Comparison of ENCODE assay signal across 35 cellular contexts in genomic region chr7:12491526-12491925, GRCh38.
A peak's percentile ranks its signal among the peaks of the same experiment; 100 is the strongest.
DNase-seq lines count a peak whose midpoint lies in the region; ATAC-seq, FAIRE-seq and TF ChIP-seq lines count a peak whose summit lies in the region.
"Had no signal": no experiment of that assay in that cellular context is flagged by ENCODE, and none has a peak within 500 bp of the region (broad histone marks: within the 10 kb centered on the region; RNA-seq: fewer than 3 reads in every experiment).

No MANE protein-coding gene starts in this region.

- DNase-seq in GM23338 (ENCODE audit: low spot score) (no peak), H54 (ENCODE audit: insufficient read length, low spot score) (no peak), PC-3 (peak; percentile 67), sigmoid colon (no peak)
- DNase-seq in stimulated activated effector memory CD8-positive, alpha-beta T cell treated with anti-CD3 and anti-CD28 coated beads, Interleukin-12 subunit alpha, Interleukin-12 subunit beta, amount 100 ng/mL, for 72 hours (ENCODE audit: low spot score in 2 of 2), result no peak
- DNase-seq: 8988T; ACHN; AML-193; BE2C; C1 segment of cervical spinal cord; Caco-2; Calu3; CD4-positive, alpha-beta memory T cell; CD4-positive, alpha-beta T cell; CD4-positive, CD25-positive, alpha-beta regulatory T cell; CD8-positive, alpha-beta memory T cell; CD8-positive, alpha-beta T cell; COR-L47; DMS 273 treated with DMSO at 0.1 percent for 48 hours; DMS153; DMS53; DMS79; DMS79 treated with DMSO at 0.1 percent for 48 hours; DND-41; EL had no signal

- H3K27ac ChIP-seq in GM23338 (ENCODE audit: low read depth) (no peak overlapping the region), PC-3 (ENCODE audit: low read length) (peak overlapping the region; percentile 24; the same call in 1 of the 2 replicates), sigmoid colon (no peak overlapping the region)
- H3K27ac ChIP-seq: 22Rv1; A549; BLaER1; BLaER1 treated with 17β-estradiol and CSF1 and Interleukin-3, amounts not matched to agents 10 nM and 100 nM; C4-2B had no signal

- H4K20me1 ChIP-seq in GM23338 (replicated peaks; ENCODE audit: insufficient read depth) (no peaks in the 10 kb centered on the region), PC-3 (ENCODE audit: low read length) (no peaks in the 10 kb centered on the region)
- H4K20me1 ChIP-seq: BLaER1; BLaER1 treated with 17β-estradiol and CSF1 and Interleukin-3, amounts not matched to agents 10 nM and 100 nM had no signal

- peak overlapping the region; percentile 61 for H3K27ac Mint-ChIP-seq in GM23338
- no peak overlapping the region for H3K27ac Mint-ChIP-seq in stimulated activated effector memory CD8-positive, alpha-beta T cell treated with anti-CD3 and anti-CD28 coated beads, Interleukin-12 subunit alpha, Interleukin-12 subunit beta, amount 100 ng/mL, for 72 hours
- H3K27ac Mint-ChIP-seq: B cell; CD4-positive, alpha-beta memory T cell; CD4-positive, alpha-beta T cell; CD4-positive, CD25-positive, alpha-beta regulatory T cell; CD8-positive, alpha-beta memory T cell; CD8-positive, alpha-beta T cell had no signal

- CTCF ChIA-PET in PC-3 (lab: Charles Lee), result interaction anchor here (2.2 kb wide), 1 partner anchor 33 kb away, joined by 73 read pairs; no protein-coding TSS in a partner anchor

- H3K4me1 Mint-ChIP-seq in GM23338, result peaks cover 15% of the 10 kb centered on the region
- no peaks in the 10 kb centered on the region for H3K4me1 Mint-ChIP-seq in stimulated activated effector memory CD8-positive, alpha-beta T cell treated with anti-CD3 and anti-CD28 coated beads, Interleukin-12 subunit alpha, Interleukin-12 subunit beta, amount 100 ng/mL, for 72 hours
- H3K4me1 Mint-ChIP-seq: B cell; CD14-positive monocyte; CD4-positive, CD25-positive, alpha-beta regulatory T cell had no signal

- peak; percentile 6 for FAIRE-seq in H54 (lab: Jason Lieb, UNC)
- FAIRE-seq: A204.1, A549, D721Med had no signal

- H3K36me3 ChIP-seq in GM23338 (ENCODE audit: insufficient read depth) (no peaks in the 10 kb centered on the region), PC-3 (ENCODE audit: low read depth, low read length) (no peaks in the 10 kb centered on the region), sigmoid colon (no peaks in the 10 kb centered on the region)
- H3K36me3 ChIP-seq: BE2C; BLaER1; BLaER1 treated with 17β-estradiol and CSF1 and Interleukin-3, amounts not matched to agents 10 nM and 100 nM had no signal

- H3K27me3 ChIP-seq in GM23338 (ENCODE audit: insufficient read depth), result no peaks in the 10 kb centered on the region
- no peaks in the 10 kb centered on the region for H3K27me3 ChIP-seq in PC-3 (ENCODE audit: low read length)
- H3K27me3 ChIP-seq in sigmoid colon, result no peaks in the 10 kb centered on the region
- H3K27me3 ChIP-seq: BLaER1; BLaER1 treated with 17β-estradiol and CSF1 and Interleukin-3, amounts not matched to agents 10 nM and 100 nM had no signal

- no peak for TF ChIP-seq EP300 in sigmoid colon (IDR thresholded peaks at IDR 0.05)

- no peaks in the 10 kb centered on the region for H3K9me3 Mint-ChIP-seq in GM23338
- H3K9me3 Mint-ChIP-seq in stimulated activated effector memory CD8-positive, alpha-beta T cell treated with anti-CD3 and anti-CD28 coated beads, Interleukin-12 subunit alpha, Interleukin-12 subunit beta, amount 100 ng/mL, for 72 hours, result no peaks in the 10 kb centered on the region
- H3K9me3 Mint-ChIP-seq: CD14-positive monocyte; CD4-positive, alpha-beta memory T cell; CD4-positive, alpha-beta T cell; CD4-positive, CD25-positive, alpha-beta regulatory T cell; CD8-positive, alpha-beta memory T cell; CD8-positive, alpha-beta T cell had no signal

- H3K4me1 ChIP-seq in GM23338 (ENCODE audit: insufficient read depth) (peaks cover 10% of the 10 kb centered on the region; the same call in 1 of the 2 replicates), PC-3 (ENCODE audit: insufficient read depth, low read length) (peaks cover 41% of the 10 kb centered on the region), sigmoid colon (no peaks in the 10 kb centered on the region)
- H3K4me1 ChIP-seq: A549, BE2C, BLaER1, Caco-2 had no signal

- POLR2A ChIA-PET in PC-3 (lab: Charles Lee; ENCODE audit: unreplicated experiment), result no interaction called here

- no peak for ATAC-seq in GM23338
- peak; percentile 66 for ATAC-seq in PC-3
- ATAC-seq in stimulated activated effector memory CD8-positive, alpha-beta T cell treated with anti-CD3 and anti-CD28 coated beads, Interleukin-12 subunit alpha, Interleukin-12 subunit beta, amount 100 ng/mL, for 72 hours, result no peak
- no peak for ATAC-seq in GM19035 (IDR thresholded peaks at IDR 0.05; ENCODE audit: unreplicated experiment)
- ATAC-seq: A549; CD8-positive, alpha-beta T cell had no signal

- H2AFZ ChIP-seq in GM23338, result no peak overlapping the region; the same call in 1 of the 2 replicates
- no peak overlapping the region for H2AFZ ChIP-seq in PC-3 (ENCODE audit: low read length)

- H3K4me2 ChIP-seq in GM23338 (no peak overlapping the region), PC-3 (ENCODE audit: low read length) (peak overlapping the region; percentile 16)
- H3K4me2 ChIP-seq: A549; BLaER1; BLaER1 treated with 17β-estradiol and CSF1 and Interleukin-3, amounts not matched to agents 10 nM and 100 nM had no signal

- no peaks in the 10 kb centered on the region for H3K9me2 ChIP-seq in GM23338 (ENCODE audit: insufficient read depth)
- H3K9me2 ChIP-seq in PC-3 (replicated peaks; ENCODE audit: low read length), result no peaks in the 10 kb centered on the region

- H3K79me2 ChIP-seq in GM23338 (replicated peaks; ENCODE audit: insufficient read depth) (no peaks in the 10 kb centered on the region), PC-3 (ENCODE audit: low read length) (no peaks in the 10 kb centered on the region)

- no peaks in the 10 kb centered on the region for H3K9me3 ChIP-seq in PC-3 (ENCODE audit: low read length)
- no peaks in the 10 kb centered on the region for H3K9me3 ChIP-seq in sigmoid colon
- H3K9me3 ChIP-seq: A549; BE2C; BLaER1; BLaER1 treated with 17β-estradiol and CSF1 and Interleukin-3, amounts not matched to agents 10 nM and 100 nM; Caco-2 had no signal

- H3K9ac ChIP-seq in PC-3 (ENCODE audit: low read length), result no peak overlapping the region
- H3K9ac ChIP-seq: BLaER1; BLaER1 treated with 17β-estradiol and CSF1 and Interleukin-3, amounts not matched to agents 10 nM and 100 nM had no signal

- H3K36me3 Mint-ChIP-seq in GM23338 (ENCODE audit: low read depth), result no peaks in the 10 kb centered on the region
- no peaks in the 10 kb centered on the region for H3K36me3 Mint-ChIP-seq in stimulated activated effector memory CD8-positive, alpha-beta T cell treated with anti-CD3 and anti-CD28 coated beads, Interleukin-12 subunit alpha, Interleukin-12 subunit beta, amount 100 ng/mL, for 72 hours
- H3K36me3 Mint-ChIP-seq: CD14-positive monocyte; CD4-positive, alpha-beta memory T cell; CD4-positive, CD25-positive, alpha-beta regulatory T cell; CD8-positive, alpha-beta memory T cell; CD8-positive, alpha-beta T cell had no signal

- intact Hi-C loops in PC-3 (cut with micrococcal nuclease), result loop anchor here (1.0 to 10.0 kb wide), 4 partner anchors 54 to 1117 kb away; no protein-coding TSS in a partner anchor
- intact Hi-C loops in sigmoid colon (cut with DNase I), result loop anchor here (10.0 kb wide), 2 partner anchors 427 to 1067 kb away; no protein-coding TSS in a partner anchor

- no peak for TF ChIP-seq CTCF in GM23338 (conservative IDR thresholded peaks at IDR 0.05; ENCODE audit: low read depth in 2 of 2)
- no peak for TF ChIP-seq CTCF in PC-3 (conservative IDR thresholded peaks at IDR 0.05; ENCODE audit: low read depth, low read length)
- TF ChIP-seq CTCF in sigmoid colon (IDR thresholded peaks at IDR 0.05), result no peak

- H3F3A ChIP-seq in GM23338 (replicated peaks; ENCODE audit: low read depth) (no peaks in the 10 kb centered on the region), PC-3 (ENCODE audit: low read length, unreplicated experiment) (no peaks in the 10 kb centered on the region)

- H3K4me3 Mint-ChIP-seq in GM23338, result no peak overlapping the region
- no peak overlapping the region for H3K4me3 Mint-ChIP-seq in stimulated activated effector memory CD8-positive, alpha-beta T cell treated with anti-CD3 and anti-CD28 coated beads, Interleukin-12 subunit alpha, Interleukin-12 subunit beta, amount 100 ng/mL, for 72 hours
- H3K4me3 Mint-ChIP-seq: B cell; CD14-positive monocyte; CD4-positive, alpha-beta memory T cell; CD4-positive, alpha-beta T cell; CD4-positive, CD25-positive, alpha-beta regulatory T cell; CD8-positive, alpha-beta memory T cell; CD8-positive, alpha-beta T cell had no signal

- WGBS in sigmoid colon, 2 donors, result 93 to 94% methylated on average over 3 of the region's 3 CpGs

- BruUV-seq in PC-3 (replicated peaks; lab: Mats Ljungman, UMichigan), result no TSS peak

- no peak overlapping the region for H3K4me3 ChIP-seq in GM23338
- no peak overlapping the region for H3K4me3 ChIP-seq in PC-3 (ENCODE audit: low read length)
- no peak overlapping the region for H3K4me3 ChIP-seq in sigmoid colon
- H3K4me3 ChIP-seq: A549; BLaER1; BLaER1 treated with 17β-estradiol and CSF1 and Interleukin-3, amounts not matched to agents 10 nM and 100 nM had no signal

- TF ChIP-seq POLR2A in H54 (IDR thresholded peaks at IDR 0.05; ENCODE audit: low read depth, low read length) (no peak), sigmoid colon (IDR thresholded peaks at IDR 0.05) (no peak)

- H3K27me3 Mint-ChIP-seq in GM23338 (ENCODE audit: insufficient read depth, low read depth, poor library complexity), result no peaks in the 10 kb centered on the region

TF ChIP-seq in GM23338, 12 proteins besides CTCF, POLR2A, EP300 and RAD21 (continues in another document):
- TF ChIP-seq CREB1 (CRISPR knock-in tag; IDR thresholded peaks at IDR 0.05; ENCODE audit: low read depth), result no peak
